8 cellular contexts compared by ENCODE assay signal in genomic region chrX:1391370-1391706, GRCh38. TPM values are rescaled to one million over a fixed set of nuclear protein-coding genes. Genes with fewer than 3 reads are reported as not detected.
DNase-seq lines count a peak whose midpoint lies in the region; ATAC-seq and TF ChIP-seq lines count a peak whose summit lies in the region.

No MANE protein-coding gene starts in this region.

- peaks cover 50% of the 10 kb centered on the region for H3K36me3 Mint-ChIP-seq in CD8-positive, alpha-beta T cell

- ATAC-seq in CD8-positive, alpha-beta T cell = no peak
- peak; percentile 32 for ATAC-seq in HG03103 (IDR thresholded peaks at IDR 0.05; ENCODE audit: low read depth, unreplicated experiment)
- no peak for ATAC-seq in stimulated activated naive CD8-positive, alpha-beta T cell treated with anti-CD3 and anti-CD28 coated beads, Interleukin-15, amount 100 ng/mL, for 72 hours

- no peaks in the 10 kb centered on the region for H3K27me3 ChIP-seq in CD8-positive, alpha-beta T cell (ENCODE audit: insufficient read depth, low read length)
- no peaks in the 10 kb centered on the region for H3K27me3 ChIP-seq in ascending aorta

- CTCF ChIA-PET in CD8-positive, alpha-beta T cell (lab: Charles Lee) = no interaction called here

- no peaks in the 10 kb centered on the region for H3K9me3 ChIP-seq in CD8-positive, alpha-beta T cell (ENCODE audit: low read length)
- H3K9me3 ChIP-seq in ascending aorta = no peaks in the 10 kb centered on the region

- TF ChIP-seq CTCF in CD8-positive, alpha-beta T cell (IDR thresholded peaks at IDR 0.05) = no peak
- TF ChIP-seq CTCF in ascending aorta (IDR thresholded peaks at IDR 0.05) = no peak

- peak in 4 of 7 experiments; percentile 83 to 98 (median 92) for DNase-seq in CD8-positive, alpha-beta T cell
- DNase-seq in ascending aorta (ENCODE audit: low spot score in 2 of 2) (peak in 1 of 2 donors; percentile 53), islet precursor cell (peak; percentile 91), DMS153 (lab: John Stamatoyannopoulos, UW) (no peak)
- peak in 1 of 2 donors; percentile 96 for DNase-seq in stimulated activated naive CD8-positive, alpha-beta T cell treated with anti-CD3 and anti-CD28 coated beads, Interleukin-15, amount 100 ng/mL, for 72 hours
- DNase-seq in effector CD4-positive, alpha-beta T cell = no peak
- DNase-seq in stimulated activated CD4-positive, alpha-beta T cell treated with anti-CD3 and anti-CD28 coated beads, Interleukin-12 subunit alpha, Interleukin-12 subunit beta, amount 100 ng/mL, for 4 hours = no peak

- H3K9me3 Mint-ChIP-seq in CD8-positive, alpha-beta T cell = no peaks in the 10 kb centered on the region
- no peaks in the 10 kb centered on the region for H3K9me3 Mint-ChIP-seq in stimulated activated naive CD8-positive, alpha-beta T cell treated with anti-CD3 and anti-CD28 coated beads, Interleukin-15, amount 100 ng/mL, for 72 hours

- peak overlapping the region; percentile 92 for H3K27ac Mint-ChIP-seq in CD8-positive, alpha-beta T cell
- peak overlapping the region; percentile 99 to 100 for H3K27ac Mint-ChIP-seq in stimulated activated naive CD8-positive, alpha-beta T cell treated with anti-CD3 and anti-CD28 coated beads, Interleukin-15, amount 100 ng/mL, for 72 hours

- peak overlapping the region; percentile 96 for H3K27ac ChIP-seq in CD8-positive, alpha-beta T cell (ENCODE audit: low read depth, low read length)
- peak overlapping the region; percentile 98 to 99 for H3K27ac ChIP-seq in ascending aorta

- H3K4me3 Mint-ChIP-seq in CD8-positive, alpha-beta T cell = peak overlapping the region; percentile 90
- H3K4me3 Mint-ChIP-seq in stimulated activated naive CD8-positive, alpha-beta T cell treated with anti-CD3 and anti-CD28 coated beads, Interleukin-15, amount 100 ng/mL, for 72 hours = peak overlapping the region; percentile 98 to 99

- H3K4me1 ChIP-seq in CD8-positive, alpha-beta T cell (ENCODE audit: insufficient read depth, low read length) = peaks cover 44% of the 10 kb centered on the region
- peaks cover 7 to 11% of the 10 kb centered on the region in 2 donors for H3K4me1 ChIP-seq in ascending aorta

- peaks cover 50% of the 10 kb centered on the region for H3K4me1 Mint-ChIP-seq in CD8-positive, alpha-beta T cell (ENCODE audit: low read depth)
- peaks cover 80% of the 10 kb centered on the region for H3K4me1 Mint-ChIP-seq in stimulated activated naive CD8-positive, alpha-beta T cell treated with anti-CD3 and anti-CD28 coated beads, Interleukin-15, amount 100 ng/mL, for 72 hours

- POLR2A ChIA-PET in CD8-positive, alpha-beta T cell (lab: Charles Lee) = no interaction called here

- intact Hi-C loops in CD8-positive, alpha-beta T cell (cut with DNase I, micrococcal nuclease) = loop anchor here (1.0 to 5.0 kb wide), 6 partner anchors 146 to 1301 kb away; partner anchors contain the start of genes CD99 (in 1 of the 2), DHRSX (in 1 of the 2), P2RY8 (in 1 of the 2) and ZBED1 (in 1 of the 2)
- intact Hi-C loops in ascending aorta (cut with DNase I) = loop anchor here (5.0 to 10.0 kb wide), 3 partner anchors 936 to 1301 kb away; partner anchors contain the start of gene CD99

- H3K27me3 Mint-ChIP-seq in CD8-positive, alpha-beta T cell (ENCODE audit: low read depth) = no peaks in the 10 kb centered on the region
- H3K27me3 Mint-ChIP-seq in stimulated activated naive CD8-positive, alpha-beta T cell treated with anti-CD3 and anti-CD28 coated beads, Interleukin-15, amount 100 ng/mL, for 72 hours = no peaks in the 10 kb centered on the region

- H3K4me3 ChIP-seq in CD8-positive, alpha-beta T cell (ENCODE audit: low read depth, low read length) = peak overlapping the region; percentile 99
- H3K4me3 ChIP-seq in ascending aorta = peak overlapping the region; percentile 99 to 100

- peaks cover 47% of the 10 kb centered on the region for H3K36me3 ChIP-seq in CD8-positive, alpha-beta T cell (ENCODE audit: insufficient read depth, low read length)
- H3K36me3 ChIP-seq in ascending aorta = peaks cover 40 to 43% of the 10 kb centered on the region in 2 donors

RNA-seq across cellular contexts. Expression of gene SLC25A6, which starts 0.6 kb away (rescaled TPM):
- 100 to 1,000 TPM; 382 to 404 TPM for total RNA-seq in CD8-positive, alpha-beta T cell
- total RNA-seq in ascending aorta = 535 TPM

RNA-seq across cellular contexts. Expression of gene IL3RA, which starts 54.8 kb away (rescaled TPM):
- total RNA-seq in CD8-positive, alpha-beta T cell = 1 to 10 TPM in 1 of 2 experiments, under 1 TPM in 1; 0.94 to 1.1 TPM
- total RNA-seq in ascending aorta = 71.9 TPM

Comparison
In these comparisons a context has a peak if more than half of its experiments do, and no peak if none do; other contexts are left out.
1. DNase-seq: peak in CD8-positive, alpha-beta T cell (4 of 7) and islet precursor cell (single experiment); none in effector CD4-positive, alpha-beta T cell (single experiment), DMS153 (single experiment) and stimulated activated CD4-positive, alpha-beta T cell treated with anti-CD3 and anti-CD28 coated beads, Interleukin-12 subunit alpha, Interleukin-12 subunit beta, amount 100 ng/mL, for 4 hours (single experiment).
2. RNA of gene IL3RA, which starts 54.8 kb away (total RNA-seq): 71.9 TPM in ascending aorta (single experiment); 0.94 to 1.1 TPM in CD8-positive, alpha-beta T cell; every median in the first group is over 10 times any median in the second.